Comparison of ENCODE assay signal across 9 cellular contexts in genomic region chr2:137969418-137969765, GRCh38. TPM values are rescaled to one million over a fixed set of nuclear protein-coding genes. Genes with fewer than 3 reads are reported as not detected.
DNase-seq lines count a peak whose midpoint lies in the region; ATAC-seq and TF ChIP-seq lines count a peak whose summit lies in the region.
"Had no signal": no experiment of that assay in that cellular context is flagged by ENCODE, and none has a peak within 500 bp of the region (broad histone marks: within the 10 kb centered on the region; RNA-seq: fewer than 3 reads in every experiment).

No MANE protein-coding gene starts in this region.

- H3K4me3 ChIP-seq in right lobe of liver = no peak overlapping the region
- H3K4me3 ChIP-seq in CD8-positive, alpha-beta memory T cell (ENCODE audit: low read length) = no peak overlapping the region

- TF ChIP-seq CTCF in brain (conservative IDR thresholded peaks at IDR 0.05) (no peak), right lobe of liver (IDR thresholded peaks at IDR 0.05) (no peak)

- H3K4me3 Mint-ChIP-seq in brain = peak overlapping the region in 2 of 5 experiments; percentile 46 to 68
- no peak overlapping the region for H3K4me3 Mint-ChIP-seq in CD8-positive, alpha-beta memory T cell
- H3K4me3 Mint-ChIP-seq: activated naive CD8-positive, alpha-beta T cell treated with anti-CD3 and anti-CD28 coated beads, Interleukin-2, amount 50 U/mL, for 24 hours had no signal

- peak overlapping the region; percentile 5 to 94 (median 89) for H3K27ac ChIP-seq in right lobe of liver
- H3K27ac ChIP-seq in CD8-positive, alpha-beta memory T cell (ENCODE audit: low read depth, low read length) = no peak overlapping the region

- H3K4me1 ChIP-seq in right lobe of liver = peaks cover 0 to 29% (median 10%) of the 10 kb centered on the region in 4 donors
- no peaks in the 10 kb centered on the region for H3K4me1 ChIP-seq in CD8-positive, alpha-beta memory T cell (ENCODE audit: insufficient read depth, low read length)

- no peak for TF ChIP-seq POLR2A in right lobe of liver (IDR thresholded peaks at IDR 0.05)

- ATAC-seq in right lobe of liver (peak; percentile 29 to 73 (median 46)), GM21619 (IDR thresholded peaks at IDR 0.05; ENCODE audit: unreplicated experiment) (no peak), HG03342 (IDR thresholded peaks at IDR 0.05; ENCODE audit: unreplicated experiment) (no peak), GM21528 (IDR thresholded peaks at IDR 0.05; ENCODE audit: low FRiP score, unreplicated experiment) (no peak)
- ATAC-seq: activated naive CD8-positive, alpha-beta T cell treated with anti-CD3 and anti-CD28 coated beads, Interleukin-2, amount 50 U/mL, for 24 hours had no signal

- H3K9me3 ChIP-seq in right lobe of liver = no peaks in the 10 kb centered on the region
- H3K9me3 ChIP-seq in CD8-positive, alpha-beta memory T cell (ENCODE audit: low read length) = no peaks in the 10 kb centered on the region

- POLR2A ChIA-PET in CD8-positive, alpha-beta memory T cell (lab: Charles Lee) = no interaction called here

- H3K27me3 Mint-ChIP-seq in brain = no peaks in the 10 kb centered on the region
- H3K27me3 Mint-ChIP-seq in CD8-positive, alpha-beta memory T cell = no peaks in the 10 kb centered on the region

- WGBS in right lobe of liver (ENCODE audit: insufficient coverage, low coverage, low lambda C conversion rate, missing lambda C conversion rate) = 4% methylated on average over 1 of the region's 1 CpG

- H3K36me3 ChIP-seq in right lobe of liver = peaks cover 0 to 35% (median 12%) of the 10 kb centered on the region in 4 donors
- no peaks in the 10 kb centered on the region for H3K36me3 ChIP-seq in CD8-positive, alpha-beta memory T cell (ENCODE audit: insufficient read depth, low read length)

- peaks cover 0 to 3% (median 0%) of the 10 kb centered on the region in 5 experiments for H3K9me3 Mint-ChIP-seq in brain
- H3K9me3 Mint-ChIP-seq in CD8-positive, alpha-beta memory T cell = no peaks in the 10 kb centered on the region
- H3K9me3 Mint-ChIP-seq: activated naive CD8-positive, alpha-beta T cell treated with anti-CD3 and anti-CD28 coated beads, Interleukin-2, amount 50 U/mL, for 24 hours had no signal

- CTCF ChIA-PET in CD8-positive, alpha-beta memory T cell (lab: Charles Lee) = no interaction called here

- intact Hi-C loops in right lobe of liver (cut with DNase I) = no loop called here

- peaks cover 19% of the 10 kb centered on the region for H3K4me1 Mint-ChIP-seq in brain
- no peaks in the 10 kb centered on the region for H3K4me1 Mint-ChIP-seq in CD8-positive, alpha-beta memory T cell
- H3K4me1 Mint-ChIP-seq: activated naive CD8-positive, alpha-beta T cell treated with anti-CD3 and anti-CD28 coated beads, Interleukin-2, amount 50 U/mL, for 24 hours had no signal

- peak overlapping the region in 3 of 5 experiments; percentile 39 to 86 (median 76) for H3K27ac Mint-ChIP-seq in brain
- no peak overlapping the region for H3K27ac Mint-ChIP-seq in CD8-positive, alpha-beta memory T cell
- H3K27ac Mint-ChIP-seq: activated naive CD8-positive, alpha-beta T cell treated with anti-CD3 and anti-CD28 coated beads, Interleukin-2, amount 50 U/mL, for 24 hours had no signal

- peak; percentile 34 to 45 for DNase-seq in AML-193 (lab: John Stamatoyannopoulos, UW)
- peak; percentile 75 for DNase-seq in NCI-H1105 (lab: John Stamatoyannopoulos, UW)
- DNase-seq in right lobe of liver = no peak
- no peak for DNase-seq in CD8-positive, alpha-beta memory T cell
- DNase-seq: activated naive CD8-positive, alpha-beta T cell treated with anti-CD3 and anti-CD28 coated beads, Interleukin-2, amount 50 U/mL, for 24 hours had no signal

- H3K36me3 Mint-ChIP-seq in brain = no peaks in the 10 kb centered on the region
- H3K36me3 Mint-ChIP-seq in CD8-positive, alpha-beta memory T cell = no peaks in the 10 kb centered on the region

- H3K27me3 ChIP-seq in right lobe of liver = no peaks in the 10 kb centered on the region
- no peaks in the 10 kb centered on the region for H3K27me3 ChIP-seq in CD8-positive, alpha-beta memory T cell (ENCODE audit: insufficient read depth, low read length, poor library complexity, severe bottlenecking)

RNA-seq across cellular contexts. Expression of gene HNMT, which starts 5.1 kb away (rescaled TPM):
- polyA plus RNA-seq in brain (ENCODE audit: insufficient read depth, low read depth, low replicate concordance) = 2.6 TPM
- total RNA-seq in right lobe of liver = 100 to 1,000 TPM in 1 of 6 experiments, 10 to 100 TPM in 5; 47.2 to 101 (median 59.8) TPM
- total RNA-seq in CD8-positive, alpha-beta memory T cell = under 1 TPM; 0.61 to 0.78 TPM
- polyA plus RNA-seq in CD8-positive, alpha-beta memory T cell = not detected

Comparison
In these comparisons a context has a peak if more than half of its experiments do, and no peak if none do; other contexts are left out.
1. DNase-seq: peak in AML-193 (2 of 2) and NCI-H1105 (single experiment); none in right lobe of liver (0 of 3) and CD8-positive, alpha-beta memory T cell (0 of 5).
2. H3K27ac Mint-ChIP-seq: peak in brain (3 of 5); none in CD8-positive, alpha-beta memory T cell (0 of 8).
3. ATAC-seq: peak in right lobe of liver (4 of 4); none in GM21619 (single experiment), HG03342 (single experiment) and GM21528 (single experiment).
4. RNA of gene HNMT, which starts 5.1 kb away (total RNA-seq): 47.2 to 101 TPM in right lobe of liver; 0.61 to 0.78 TPM in CD8-positive, alpha-beta memory T cell; every median in the first group is over 10 times any median in the second.